ENCODE assay signal across 10 cellular contexts in genomic region chr1:8370928-8371327, GRCh38. TPM values are rescaled to one million over a fixed set of nuclear protein-coding genes. Genes with fewer than 3 reads are reported as not detected.
DNase-seq lines count a peak whose midpoint lies in the region; ATAC-seq, FAIRE-seq and TF ChIP-seq lines count a peak whose summit lies in the region.
"Had no signal": no experiment of that assay in that cellular context is flagged by ENCODE, and none has a peak within 500 bp of the region (broad histone marks: within the 10 kb centered on the region; RNA-seq: fewer than 3 reads in every experiment).

No MANE protein-coding gene starts in this region.

- H3K4me1 Mint-ChIP-seq in glutamatergic neuron (ENCODE audit: low read depth, unreplicated experiment) (peaks cover 63% of the 10 kb centered on the region), osteocyte (ENCODE audit: unreplicated experiment) (peaks cover 63% of the 10 kb centered on the region)
- peaks cover 59% of the 10 kb centered on the region for H3K4me1 Mint-ChIP-seq in activated CD4-positive, alpha-beta memory T cell treated with anti-CD3 and anti-CD28 coated beads for 36 hours (ENCODE audit: low read depth)

- intact Hi-C loops in activated CD4-positive, alpha-beta memory T cell treated with anti-CD3 and anti-CD28 coated beads for 36 hours (cut with micrococcal nuclease): no loop called here

- ATAC-seq in GM21390 (IDR thresholded peaks at IDR 0.05; ENCODE audit: unreplicated experiment): no peak

- H3K4me3 Mint-ChIP-seq in glutamatergic neuron (ENCODE audit: unreplicated experiment) (peak overlapping the region; percentile 51), osteocyte (ENCODE audit: unreplicated experiment) (no peak overlapping the region)
- H3K4me3 Mint-ChIP-seq in activated CD4-positive, alpha-beta memory T cell treated with anti-CD3 and anti-CD28 coated beads for 36 hours: no peak overlapping the region

- POLR2A ChIA-PET in activated CD4-positive, alpha-beta memory T cell treated with anti-CD3 and anti-CD28 coated beads for 36 hours (lab: Charles Lee): no interaction called here

- FAIRE-seq in D721Med (lab: Jason Lieb, UNC): no peak

- H3K9me3 Mint-ChIP-seq in glutamatergic neuron (ENCODE audit: unreplicated experiment): peaks cover 19% of the 10 kb centered on the region
- H3K9me3 Mint-ChIP-seq in osteocyte (ENCODE audit: unreplicated experiment): no peaks in the 10 kb centered on the region
- H3K9me3 Mint-ChIP-seq in activated CD4-positive, alpha-beta memory T cell treated with anti-CD3 and anti-CD28 coated beads for 36 hours: no peaks in the 10 kb centered on the region

- no peak for TF ChIP-seq CTCF in glutamatergic neuron (IDR thresholded peaks at IDR 0.05; ENCODE audit: partially characterized antibody, unreplicated experiment)
- no peak for TF ChIP-seq CTCF in osteocyte (IDR thresholded peaks at IDR 0.05)
- no peak for TF ChIP-seq CTCF in D721Med (IDR thresholded peaks at IDR 0.05; ENCODE audit: insufficient read depth, missing control alignments)

- H3K36me3 Mint-ChIP-seq in glutamatergic neuron (ENCODE audit: unreplicated experiment) (no peaks in the 10 kb centered on the region), osteocyte (ENCODE audit: unreplicated experiment) (no peaks in the 10 kb centered on the region)
- no peaks in the 10 kb centered on the region for H3K36me3 Mint-ChIP-seq in activated CD4-positive, alpha-beta memory T cell treated with anti-CD3 and anti-CD28 coated beads for 36 hours

- CTCF ChIA-PET in activated CD4-positive, alpha-beta memory T cell treated with anti-CD3 and anti-CD28 coated beads for 36 hours (lab: Charles Lee): interaction anchor here (1.5 kb wide), 1 partner anchor 356 kb away, joined by 6 read pairs; no protein-coding TSS in a partner anchor

- H3K27me3 Mint-ChIP-seq in glutamatergic neuron (ENCODE audit: unreplicated experiment) (peaks cover 18% of the 10 kb centered on the region), osteocyte (ENCODE audit: unreplicated experiment) (no peaks in the 10 kb centered on the region)
- no peaks in the 10 kb centered on the region for H3K27me3 Mint-ChIP-seq in activated CD4-positive, alpha-beta memory T cell treated with anti-CD3 and anti-CD28 coated beads for 36 hours

- DNase-seq in COLO668 (lab: John Stamatoyannopoulos, UW; ENCODE audit: unreplicated experiment) (peak; percentile 74), NCI-H69 (lab: John Stamatoyannopoulos, UW) (peak; percentile 95), glutamatergic neuron (no peak), osteocyte (ENCODE audit: extremely low spot score, unreplicated experiment) (no peak), D721Med (ENCODE audit: insufficient read length, low spot score) (no peak), HCEC 1CT (no peak)
- no peak for DNase-seq in activated CD4-positive, alpha-beta memory T cell treated with anti-CD3 and anti-CD28 coated beads for 36 hours
- DNase-seq: activated CD8-positive, alpha-beta memory T cell treated with anti-CD3 and anti-CD28 coated beads for 24 hours; DND-41 had no signal

- H3K27ac Mint-ChIP-seq in glutamatergic neuron (ENCODE audit: unreplicated experiment) (peak overlapping the region; percentile 89), osteocyte (ENCODE audit: unreplicated experiment) (peak overlapping the region; percentile 5)
- no peak overlapping the region for H3K27ac Mint-ChIP-seq in activated CD4-positive, alpha-beta memory T cell treated with anti-CD3 and anti-CD28 coated beads for 36 hours

RNA-seq across cellular contexts. Expression of gene SLC45A1, which starts 53.0 kb away (rescaled TPM):
- total RNA-seq in glutamatergic neuron (ENCODE audit: unreplicated experiment): 6.1 TPM
- total RNA-seq in osteocyte: 2.9 and 3.2 TPM in 2 replicates
- total RNA-seq in activated CD4-positive, alpha-beta memory T cell treated with anti-CD3 and anti-CD28 coated beads for 36 hours: under 1 TPM; 0.77 to 0.95 TPM

Comparison
In these comparisons a context has a peak if more than half of its experiments do, and no peak if none do; other contexts are left out.
1. DNase-seq: peak in COLO668 (single experiment) and NCI-H69 (single experiment); none in glutamatergic neuron (single experiment), osteocyte (single experiment), D721Med (single experiment), activated CD4-positive, alpha-beta memory T cell treated with anti-CD3 and anti-CD28 coated beads for 36 hours (single experiment) and HCEC 1CT (single experiment).